Comparison of ENCODE assay signal across 8 cellular contexts in the genomic region with DNA sequence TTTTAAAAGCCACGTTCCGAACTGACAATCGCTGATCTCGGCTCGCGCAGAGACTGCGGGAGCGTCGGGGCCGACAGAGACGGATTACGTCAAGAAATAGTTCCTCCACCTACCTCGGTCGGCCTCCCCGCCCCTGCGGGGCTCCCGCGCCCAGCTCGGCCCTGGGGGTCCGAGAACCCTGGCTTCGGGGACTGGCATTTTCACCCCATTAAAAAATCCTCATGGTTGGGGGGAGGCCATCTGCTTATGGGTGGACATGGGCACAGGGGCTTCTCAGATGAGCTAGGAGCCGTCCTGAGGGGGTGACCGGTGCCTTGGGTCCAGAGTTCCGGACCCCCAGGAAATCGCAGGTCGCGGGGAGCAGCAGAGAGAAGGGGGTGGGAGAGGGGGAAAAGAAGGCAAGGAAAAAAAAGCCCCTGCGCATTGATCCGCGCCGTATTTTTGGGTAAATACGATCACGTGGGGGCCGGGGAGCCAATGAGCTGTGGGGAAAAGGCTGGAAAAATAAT. TPM values are rescaled to one million over a fixed set of nuclear protein-coding genes. Genes with fewer than 3 reads are reported as not detected.
DNase-seq lines count a peak whose midpoint lies in the region; ATAC-seq and TF ChIP-seq lines count a peak whose summit lies in the region.

No MANE protein-coding gene starts in this region.

- peaks cover 25% of the 10 kb centered on the region for H3K4me1 Mint-ChIP-seq in osteocyte (ENCODE audit: unreplicated experiment)

- H3K27ac ChIP-seq in HL-60 (replicated peaks) = no peak overlapping the region
- peak overlapping the region; percentile 94 for H3K27ac ChIP-seq in VCaP

- intact Hi-C loops in lower leg skin (cut with DNase I; ENCODE audit: low total_unique reads) = no loop called here

- DNase-seq in BJ (ENCODE audit: low read depth) (no peak), HL-60 (ENCODE audit: low read depth in 1 of 2, low spot score in 1 of 2) (no peak), lower leg skin (ENCODE audit: low spot score in 2 of 2) (peak; percentile 79 to 96), NCI-H526 treated with DMSO at 0.1 percent for 48 hours (lab: John Stamatoyannopoulos, UW) (no peak), osteocyte (ENCODE audit: extremely low spot score, unreplicated experiment) (no peak)

- H3K4me3 ChIP-seq in BJ (ENCODE audit: low read depth, low read length) (peak overlapping the region; percentile 73), HL-60 (replicated peaks; ENCODE audit: insufficient read depth, low read length) (peak overlapping the region; percentile 23), lower leg skin (ENCODE audit: low read depth, poor library complexity, severe bottlenecking) (peak overlapping the region; percentile 64)

- no peaks in the 10 kb centered on the region for H3K9me3 Mint-ChIP-seq in osteocyte (ENCODE audit: unreplicated experiment)

- TF ChIP-seq POLR2A in lower leg skin (IDR thresholded peaks at IDR 0.05) = no peak

- H3K36me3 Mint-ChIP-seq in osteocyte (ENCODE audit: unreplicated experiment) = no peaks in the 10 kb centered on the region

- H3K27me3 ChIP-seq in BJ (ENCODE audit: control insufficient read depth, insufficient read depth, low read length) (peaks cover 2% of the 10 kb centered on the region; the same call in 1 of the 2 replicates), HL-60 (ENCODE audit: insufficient read depth, poor library complexity, severe bottlenecking) (peaks cover 92% of the 10 kb centered on the region)

- CTCF ChIA-PET in BJ (lab: Yijun Ruan, JAX) = interaction anchor here (0.6 to 16.8 kb wide), 17 partner anchors 8 to 326 kb away, joined by 3 to 213 read pairs (median 5); a partner anchor contains a TSS

- no peaks in the 10 kb centered on the region for H3K36me3 ChIP-seq in BJ (ENCODE audit: control insufficient read depth, insufficient read depth, low read length)

- peaks cover 97% of the 10 kb centered on the region for H3K27me3 Mint-ChIP-seq in osteocyte (ENCODE audit: unreplicated experiment)

- no peak overlapping the region for H3K27ac Mint-ChIP-seq in osteocyte (ENCODE audit: unreplicated experiment)

- WGBS in lower leg skin, 2 donors = 0% methylated on average over 34 of the region's 34 CpGs

- no peak for ATAC-seq in activated CD4-positive, CD25-positive, alpha-beta regulatory T cell treated with anti-CD3 and anti-CD28 coated beads, Interleukin-2, amount 50 U/mL, for 24 hours
- no peak for ATAC-seq in GM21619 (IDR thresholded peaks at IDR 0.05; ENCODE audit: unreplicated experiment)

- TF ChIP-seq CTCF in BJ (IDR thresholded peaks at IDR 0.05; ENCODE audit: insufficient read depth, low read depth, low read length) (no peak), HL-60 (IDR thresholded peaks at IDR 0.05; ENCODE audit: insufficient read depth, low read length) (no peak), VCaP (conservative IDR thresholded peaks at IDR 0.05) (no peak), lower leg skin (IDR thresholded peaks at IDR 0.05) (no peak), osteocyte (IDR thresholded peaks at IDR 0.05) (no peak)

- no peak overlapping the region for H3K4me3 Mint-ChIP-seq in osteocyte (ENCODE audit: unreplicated experiment)

- POLR2A ChIA-PET in BJ (lab: Charles Lee) = interaction anchor here (0.7 kb wide), 1 partner anchor 246 kb away, joined by 3 read pairs; no protein-coding TSS in a partner anchor

RNA-seq across cellular contexts. Expression of a gene that starts 0.3 kb away (rescaled TPM):
- polyA plus RNA-seq in BJ (2011; rRNA removed) = 1.2 and 1.8 TPM in 2 replicates
- polyA minus RNA-seq in BJ (2011; rRNA and poly(A)+ RNA removed) = 0.19 and 0.41 TPM in 2 replicates
- total RNA-seq in lower leg skin (10 to 100 TPM in 3 of 4 donors, 1 to 10 TPM in 1; 9.6 to 16.8 (median 11.7) TPM), osteocyte (not detected in 2 replicates)

RNA-seq across cellular contexts. Expression of a gene that starts 9.1 kb away (rescaled TPM):
- 1.6 and 1.8 TPM in 2 replicates for polyA plus RNA-seq in BJ (2011; rRNA removed)
- polyA minus RNA-seq in BJ (2011; rRNA and poly(A)+ RNA removed) = 0.51 and 0.62 TPM in 2 replicates
- total RNA-seq in lower leg skin (1 to 10 TPM; 1.0 to 2.2 (median 1.5) TPM), osteocyte (not detected in 2 replicates)

RNA-seq across cellular contexts. Expression of a gene that starts 14.7 kb away (rescaled TPM):
- 13.9 and 14.9 TPM in 2 replicates for polyA plus RNA-seq in BJ (2011; rRNA removed)
- polyA minus RNA-seq in BJ (2011; rRNA and poly(A)+ RNA removed) = 5.2 and 10.6 TPM in 2 replicates
- 10 to 100 TPM; 14.2 to 35.9 (median 23.4) TPM for total RNA-seq in lower leg skin
- not detected in 2 replicates for total RNA-seq in osteocyte

RNA-seq across cellular contexts. Expression of a gene that starts 24.9 kb away (rescaled TPM):
- polyA plus RNA-seq in BJ (2011; rRNA removed) = 11.4 and 18.9 TPM in 2 replicates
- 1.2 and 1.5 TPM in 2 replicates for polyA minus RNA-seq in BJ (2011; rRNA and poly(A)+ RNA removed)
- total RNA-seq in lower leg skin (10 to 100 TPM in 2 of 4 donors, 1 to 10 TPM in 2; 4.9 to 14.9 (median 9.7) TPM), osteocyte (not detected in 2 replicates)

RNA-seq across cellular contexts. Expression of a gene that starts 26.7 kb away (rescaled TPM):
- polyA plus RNA-seq in BJ (2011; rRNA removed) = 3.2 and 4.9 TPM in 2 replicates
- 2.7 and 2.9 TPM in 2 replicates for polyA minus RNA-seq in BJ (2011; rRNA and poly(A)+ RNA removed)
- 10 to 100 TPM in 1 of 4 donors, 1 to 10 TPM in 3; 4.9 to 10.7 (median 6.2) TPM for total RNA-seq in lower leg skin
- not detected in 2 replicates for total RNA-seq in osteocyte

Comparison
In these comparisons a context has a peak if more than half of its experiments do, and no peak if none do; other contexts are left out.
1. DNase-seq: peak in lower leg skin (2 of 2); none in BJ (single experiment), HL-60 (0 of 2), NCI-H526 treated with DMSO at 0.1 percent for 48 hours (single experiment) and osteocyte (single experiment).
2. H3K4me3 ChIP-seq: peak in every context shown above with its lines; median percentile 73 in BJ; 64 in lower leg skin; 23 in HL-60.
3. RNA of a gene that starts 14.7 kb away (total RNA-seq): 14.2 to 35.9 TPM in lower leg skin; not detected in osteocyte; every median in the first group is over 10 times any median in the second.